Comparison of ENCODE assay signal across 28 cellular contexts in the genomic region with DNA sequence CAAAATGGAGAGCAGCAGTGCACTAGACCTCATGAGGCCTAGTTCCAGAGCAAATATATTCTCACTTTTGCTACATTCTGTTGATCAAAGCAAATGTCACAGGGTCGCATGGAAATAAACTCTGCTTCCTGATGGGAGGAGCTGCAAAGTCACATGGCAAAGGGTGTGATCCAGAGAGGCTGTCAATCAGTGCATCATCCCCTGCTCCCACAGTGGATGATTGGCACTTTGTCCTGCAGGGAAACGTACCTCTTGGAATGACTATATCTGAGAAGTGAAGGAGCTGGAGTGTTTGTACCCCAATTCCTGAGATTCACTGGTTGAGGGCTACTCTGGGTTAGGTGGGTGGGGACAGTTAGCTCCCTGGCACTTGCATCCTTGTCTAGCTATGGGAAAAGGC.
"Had no signal": no experiment of that assay in that cellular context is flagged by ENCODE, and none has a peak within 500 bp of the region (broad histone marks: within the 10 kb centered on the region; RNA-seq: fewer than 3 reads in every experiment).

No MANE protein-coding gene starts in this region.

- H3K27ac ChIP-seq: brain microvascular endothelial cell, KMS-11, SJCRH30, SK-N-MC, WERI-Rb-1 had no signal

- H3K4me3 Mint-ChIP-seq: activated CD4-positive, alpha-beta T cell treated with anti-CD3 and anti-CD28 coated beads, Interleukin-2, amount 10 ng/mL, durations not matched to agents 24 days and 14 days; activated CD8-positive, alpha-beta T cell treated with anti-CD3 and anti-CD28 coated beads for 36 hours; activated naive CD8-positive, alpha-beta T cell treated with anti-CD3 and anti-CD28 coated beads for 36 hours; activated T-cell treated with anti-CD3 and anti-CD28 coated beads, Interleukin-2, amount 50 U/mL, for 72 hours; activated T-helper 17 cell treated with anti-CD3 and anti-CD28 coated beads, Interleukin-2, amount 50 U/mL, for 72 hours had no signal

- H3K9me3 ChIP-seq: SJCRH30 had no signal

- ATAC-seq: activated CD8-positive, alpha-beta T cell treated with anti-CD3 and anti-CD28 coated beads for 36 hours; activated T-cell treated with anti-CD3 and anti-CD28 coated beads, Interleukin-2, amount 50 U/mL, for 72 hours; activated T-helper 17 cell treated with anti-CD3 and anti-CD28 coated beads, Interleukin-2, amount 50 U/mL, for 72 hours; Panc1 had no signal

- H3K27me3 ChIP-seq: brain microvascular endothelial cell, SJCRH30 had no signal

- H3K4me1 Mint-ChIP-seq: activated CD4-positive, alpha-beta T cell treated with anti-CD3 and anti-CD28 coated beads, Interleukin-2, amount 10 ng/mL, durations not matched to agents 24 days and 14 days; activated naive CD8-positive, alpha-beta T cell treated with anti-CD3 and anti-CD28 coated beads for 36 hours; activated T-helper 17 cell treated with anti-CD3 and anti-CD28 coated beads, Interleukin-2, amount 50 U/mL, for 72 hours had no signal

- H3K27me3 Mint-ChIP-seq: activated CD8-positive, alpha-beta T cell treated with anti-CD3 and anti-CD28 coated beads for 36 hours had no signal

- H3K4me1 ChIP-seq: SJCRH30 had no signal

- H3K9ac ChIP-seq: KMS-11 had no signal

- H3K36me3 ChIP-seq: brain microvascular endothelial cell, SJCRH30, WERI-Rb-1 had no signal

- H3K36me3 Mint-ChIP-seq: activated naive CD8-positive, alpha-beta T cell treated with anti-CD3 and anti-CD28 coated beads for 36 hours had no signal

- H3K4me3 ChIP-seq: SJCRH30, SK-N-MC had no signal

- H3K4me2 ChIP-seq: KMS-11 had no signal

- H3K9me3 Mint-ChIP-seq: activated CD4-positive, alpha-beta T cell treated with anti-CD3 and anti-CD28 coated beads, Interleukin-2, amount 10 ng/mL, durations not matched to agents 24 days and 14 days; activated CD8-positive, alpha-beta T cell treated with anti-CD3 and anti-CD28 coated beads for 36 hours; activated naive CD8-positive, alpha-beta T cell treated with anti-CD3 and anti-CD28 coated beads for 36 hours; activated T-cell treated with anti-CD3 and anti-CD28 coated beads, Interleukin-2, amount 50 U/mL, for 72 hours; activated T-helper 17 cell treated with anti-CD3 and anti-CD28 coated beads, Interleukin-2, amount 50 U/mL, for 72 hours had no signal

- H3K27ac Mint-ChIP-seq: activated CD4-positive, alpha-beta T cell treated with anti-CD3 and anti-CD28 coated beads, Interleukin-2, amount 10 ng/mL, durations not matched to agents 24 days and 14 days; activated CD8-positive, alpha-beta T cell treated with anti-CD3 and anti-CD28 coated beads for 36 hours; activated naive CD8-positive, alpha-beta T cell treated with anti-CD3 and anti-CD28 coated beads for 36 hours; activated T-cell treated with anti-CD3 and anti-CD28 coated beads, Interleukin-2, amount 50 U/mL, for 72 hours; activated T-helper 17 cell treated with anti-CD3 and anti-CD28 coated beads, Interleukin-2, amount 50 U/mL, for 72 hours had no signal

- DNase-seq: activated CD4-positive, alpha-beta T cell treated with anti-CD3 and anti-CD28 coated beads, Interleukin-2, amount 10 ng/mL, durations not matched to agents 24 days and 14 days; activated CD4-positive, alpha-beta T cell treated with anti-CD3 and anti-CD28 coated beads, Interleukin-2, amount 50 U/mL, for 4 hours; activated CD8-positive, alpha-beta T cell treated with anti-CD3 and anti-CD28 coated beads for 36 hours; activated effector memory CD4-positive, alpha-beta T cell treated with anti-CD3 and anti-CD28 coated beads, Interleukin-2, amount 50 U/mL, for 16 hours; activated naive CD4-positive, alpha-beta T cell; activated naive CD4-positive, alpha-beta T cell treated with anti-CD3 and anti-CD28 coated beads, Interleukin-2, amount 50 U/mL, for 16 hours; activated naive CD8-positive, alpha-beta T cell treated with anti-CD3 and anti-CD28 coated beads for 36 hours; activated T-cell treated with anti-CD3 and anti-CD28 coated beads, Interleukin-2, amount 50 U/mL, for 1 hour; activated T-cell treated with anti-CD3 and anti-CD28 coated beads, Interleukin-2, amount 50 U/mL, for 72 hours; amniotic stem cell; aorta; brain microvascular endothelial cell; MM.1S; MV-4-11; NCI-H1092; NCI-H1436 treated with DMSO at 0.1 percent for 48 hours; NCI-H1694 treated with DMSO at 0.1 percent for 48 hours; NCI-H2029; NCI-H345; NCI-H524 treated with DMSO at 0.1 percent for 48 hours; SHP77; SJCRH30; T1000; WERI-Rb-1 had no signal
